ENCODE assay signal across 33 cellular contexts in genomic region chr14:27134200-27134599, GRCh38.
"Had no signal": no experiment of that assay in that cellular context is flagged by ENCODE, and none has a peak within 500 bp of the region (broad histone marks: within the 10 kb centered on the region; RNA-seq: fewer than 3 reads in every experiment).

No MANE protein-coding gene starts in this region.

- H3K4me1 ChIP-seq: adrenal gland, ascending aorta, body of pancreas, breast epithelium had no signal

- H3K27ac ChIP-seq: adrenal gland, ascending aorta, body of pancreas, brain microvascular endothelial cell, breast epithelium, cardiac muscle cell had no signal

- H3K36me3 ChIP-seq: adrenal gland, ascending aorta, brain microvascular endothelial cell, breast epithelium, cardiac muscle cell had no signal

- H3K27me3 ChIP-seq: adrenal gland, ascending aorta, body of pancreas, brain microvascular endothelial cell, breast epithelium, cardiac muscle cell had no signal

- DNase-seq: activated effector memory CD4-positive, alpha-beta T cell treated with anti-CD3 and anti-CD28 coated beads, Interleukin-2, amount 50 U/mL, for 16 hours; activated effector memory CD4-positive, alpha-beta T cell treated with Interleukin-2 at 50 U/mL for 16 hours; activated gamma-delta T cell; activated gamma-delta T cell treated with Interleukin-2 at 50 U/mL for 16 hours; activated naive CD4-positive, alpha-beta T cell; activated naive CD4-positive, alpha-beta T cell treated with anti-CD3 and anti-CD28 coated beads for 36 hours; activated naive CD4-positive, alpha-beta T cell treated with anti-CD3 and anti-CD28 coated beads, Interleukin-2, amount 10 ng/mL, durations not matched to agents 7 days and 5 days; activated naive CD4-positive, alpha-beta T cell treated with anti-CD3 and anti-CD28 coated beads, Interleukin-2, amount 50 U/mL, for 16 hours; activated naive CD4-positive, alpha-beta T cell treated with Interleukin-2 at 50 U/mL for 16 hours; activated naive CD8-positive, alpha-beta T cell treated with anti-CD3 and anti-CD28 coated beads for 36 hours; activated naive CD8-positive, alpha-beta T cell treated with anti-CD3 and anti-CD28 coated beads, Interleukin-2, amount 10 ng/mL, durations not matched to agents 7 days and 5 days; activated naive CD8-positive, alpha-beta T cell treated with anti-CD3 and anti-CD28 coated beads, Interleukin-2, amount 50 U/mL, for 24 hours; activated T-cell treated with anti-CD3 and anti-CD28 coated beads, Interleukin-2, amount 50 U/mL, for 1 hour; activated T-cell treated with anti-CD3 and anti-CD28 coated beads, Interleukin-2, amount 50 U/mL, for 24 hours; activated T-cell treated with anti-CD3 and anti-CD28 coated beads, Interleukin-2, amount 50 U/mL, for 4 hours; activated T-cell treated with anti-CD3 and anti-CD28 coated beads, Interleukin-2, amount 50 U/mL, for 48 hours; activated T-cell treated with anti-CD3 and anti-CD28 coated beads, Interleukin-2, amount 50 U/mL, for 72 hours; adrenal gland; amniotic stem cell; amygdala; aorta; body of pancreas; brain microvascular endothelial cell; caudate nucleus; central memory CD4-positive, alpha-beta T cell; cerebellar nuclear complex had no signal

- H3K4me3 ChIP-seq: adrenal gland, ascending aorta, body of pancreas, breast epithelium, cardiac muscle cell had no signal

- H3K9me3 ChIP-seq: adrenal gland, ascending aorta, body of pancreas, breast epithelium had no signal

- ATAC-seq: activated naive CD4-positive, alpha-beta T cell treated with anti-CD3 and anti-CD28 coated beads, Interleukin-2, amount 50 U/mL, for 72 hours; activated naive CD8-positive, alpha-beta T cell treated with anti-CD3 and anti-CD28 coated beads, Interleukin-2, amount 50 U/mL, for 24 hours; activated T-cell treated with anti-CD3 and anti-CD28 coated beads, Interleukin-2, amount 50 U/mL, for 4 hours; activated T-cell treated with anti-CD3 and anti-CD28 coated beads, Interleukin-2, amount 50 U/mL, for 72 hours; activated T-helper 17 cell treated with anti-CD3 and anti-CD28 coated beads, Interleukin-2, amount 50 U/mL, for 72 hours; body of pancreas had no signal

- FAIRE-seq: astrocyte, bronchial epithelial cell had no signal
